Comparison of ENCODE assay signal across 1 cellular context in the genomic region with DNA sequence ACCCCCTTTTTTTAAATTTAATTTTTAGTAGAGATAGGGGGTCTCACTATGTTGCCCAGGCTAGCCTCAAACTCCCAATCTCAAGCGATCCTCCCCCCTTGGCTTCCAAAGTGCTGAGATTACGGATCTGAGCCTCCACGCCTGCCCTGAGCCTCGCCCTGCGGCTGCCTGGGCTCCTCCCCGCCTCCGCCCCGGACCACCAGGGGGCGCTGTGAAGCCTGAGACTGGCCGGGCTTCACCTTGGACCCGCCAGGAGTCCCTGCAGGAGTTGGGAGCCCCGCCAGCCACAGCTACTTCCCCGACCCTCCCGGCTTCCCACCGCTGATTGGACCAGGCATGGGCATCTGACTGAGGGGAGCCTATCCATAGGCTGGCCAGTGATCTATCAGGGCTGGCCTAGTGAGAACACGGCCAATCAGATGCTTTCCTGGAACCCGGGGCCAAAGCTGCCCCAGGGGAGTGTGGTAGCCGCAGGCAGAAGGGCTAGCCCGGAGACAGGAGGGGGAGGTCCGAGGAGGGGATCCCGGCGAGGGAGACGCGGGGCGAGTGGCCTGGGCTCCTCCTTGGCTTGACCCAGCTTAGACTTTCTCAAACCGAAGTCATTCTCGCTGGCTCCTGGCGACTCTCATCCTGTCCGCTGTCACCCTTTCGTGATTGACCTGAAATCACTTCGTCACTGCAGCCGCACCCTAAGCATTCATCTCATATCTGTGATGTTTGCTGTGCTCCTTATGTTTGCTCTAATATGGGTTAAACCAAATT.
TF ChIP-seq lines count a peak whose summit lies in the region.

No MANE protein-coding gene starts in this region.

TF ChIP-seq in HepG2, 621 proteins besides CTCF, POLR2A, EP300 and RAD21 (continued from another document):
- TF ChIP-seq TSC22D2 (CRISPR knock-in tag; IDR thresholded peaks at IDR 0.05; ENCODE audit: borderline replicate concordance) (peak; percentile 79; the same call in 1 of the 2 replicates), HNRNPUL1 (IDR thresholded peaks at IDR 0.05; ENCODE audit: low read depth, low read length) (no peak), NFYC (CRISPR knock-in tag; IDR thresholded peaks at IDR 0.05) (peak; percentile 98), ZNF3 (CRISPR knock-in tag; IDR thresholded peaks at IDR 0.05) (no peak), CAMTA2 (CRISPR knock-in tag; IDR thresholded peaks at IDR 0.05; ENCODE audit: borderline replicate concordance) (0 out of 2 replicates have a peak, but pooled peaks have one; percentile 33), ZNF670 (CRISPR knock-in tag; IDR thresholded peaks at IDR 0.05; ENCODE audit: borderline replicate concordance) (peak; percentile 46; the same call in 1 of the 2 replicates), GATAD1 (CRISPR knock-in tag; IDR thresholded peaks at IDR 0.05) (peak; percentile 72), NR2F1 (CRISPR knock-in tag; IDR thresholded peaks at IDR 0.05) (no peak; a peak in 1 of 4 replicates), ATF1 (CRISPR knock-in tag; IDR thresholded peaks at IDR 0.05) (no peak), PHF20 (CRISPR knock-in tag; IDR thresholded peaks at IDR 0.05) (peak; percentile 56), MED1 (CRISPR knock-in tag; IDR thresholded peaks at IDR 0.05) (peak; percentile 65), ZNF333 (CRISPR knock-in tag; IDR thresholded peaks at IDR 0.05; ENCODE audit: borderline replicate concordance) (peak; percentile 78; the same call in 1 of the 2 replicates), ZKSCAN5 (CRISPR knock-in tag; IDR thresholded peaks at IDR 0.05) (no peak), RBFOX2 (IDR thresholded peaks at IDR 0.05; ENCODE audit: low read depth, low read length) (peak; percentile 68), ZNF546 (CRISPR knock-in tag; conservative IDR thresholded peaks at IDR 0.05) (no peak), MTF2 (CRISPR knock-in tag; IDR thresholded peaks at IDR 0.05; ENCODE audit: borderline replicate concordance) (no peak), NFIB (CRISPR knock-in tag; IDR thresholded peaks at IDR 0.05; ENCODE audit: borderline replicate concordance) (no peak), ZNF10 (CRISPR knock-in tag; IDR thresholded peaks at IDR 0.05; ENCODE audit: borderline replicate concordance, low read depth) (no peak), RFX3 (CRISPR knock-in tag; IDR thresholded peaks at IDR 0.05) (no peak), NFATC3 (CRISPR knock-in tag; IDR thresholded peaks at IDR 0.05) (no peak), GATAD2A (CRISPR knock-in tag; IDR thresholded peaks at IDR 0.05) (peak; percentile 73), TOE1 (CRISPR knock-in tag; IDR thresholded peaks at IDR 0.05) (no peak), ZNF572 (CRISPR knock-in tag; IDR thresholded peaks at IDR 0.05) (0 out of 2 replicates have a peak, but pooled peaks have one; percentile 51), KDM1A (CRISPR knock-in tag; IDR thresholded peaks at IDR 0.05) (peak; percentile 34; the same call in 1 of the 2 replicates), RFX1 (IDR thresholded peaks at IDR 0.05) (no peak)
- TF ChIP-seq, protein P1, sequence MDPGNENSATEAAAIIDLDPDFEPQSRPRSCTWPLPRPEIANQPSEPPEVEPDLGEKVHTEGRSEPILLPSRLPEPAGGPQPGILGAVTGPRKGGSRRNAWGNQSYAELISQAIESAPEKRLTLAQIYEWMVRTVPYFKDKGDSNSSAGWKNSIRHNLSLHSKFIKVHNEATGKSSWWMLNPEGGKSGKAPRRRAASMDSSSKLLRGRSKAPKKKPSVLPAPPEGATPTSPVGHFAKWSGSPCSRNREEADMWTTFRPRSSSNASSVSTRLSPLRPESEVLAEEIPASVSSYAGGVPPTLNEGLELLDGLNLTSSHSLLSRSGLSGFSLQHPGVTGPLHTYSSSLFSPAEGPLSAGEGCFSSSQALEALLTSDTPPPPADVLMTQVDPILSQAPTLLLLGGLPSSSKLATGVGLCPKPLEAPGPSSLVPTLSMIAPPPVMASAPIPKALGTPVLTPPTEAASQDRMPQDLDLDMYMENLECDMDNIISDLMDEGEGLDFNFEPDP (CRISPR knock-in tag; conservative IDR thresholded peaks at IDR 0.05) = no peak
- TF ChIP-seq, protein P2, sequence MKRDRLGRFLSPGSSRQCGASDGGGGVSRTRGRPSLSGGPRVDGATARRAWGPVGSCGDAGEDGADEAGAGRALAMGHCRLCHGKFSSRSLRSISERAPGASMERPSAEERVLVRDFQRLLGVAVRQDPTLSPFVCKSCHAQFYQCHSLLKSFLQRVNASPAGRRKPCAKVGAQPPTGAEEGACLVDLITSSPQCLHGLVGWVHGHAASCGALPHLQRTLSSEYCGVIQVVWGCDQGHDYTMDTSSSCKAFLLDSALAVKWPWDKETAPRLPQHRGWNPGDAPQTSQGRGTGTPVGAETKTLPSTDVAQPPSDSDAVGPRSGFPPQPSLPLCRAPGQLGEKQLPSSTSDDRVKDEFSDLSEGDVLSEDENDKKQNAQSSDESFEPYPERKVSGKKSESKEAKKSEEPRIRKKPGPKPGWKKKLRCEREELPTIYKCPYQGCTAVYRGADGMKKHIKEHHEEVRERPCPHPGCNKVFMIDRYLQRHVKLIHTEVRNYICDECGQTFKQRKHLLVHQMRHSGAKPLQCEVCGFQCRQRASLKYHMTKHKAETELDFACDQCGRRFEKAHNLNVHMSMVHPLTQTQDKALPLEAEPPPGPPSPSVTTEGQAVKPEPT (CRISPR knock-in tag; IDR thresholded peaks at IDR 0.05; ENCODE audit: low read depth) = 0 out of 2 replicates have a peak, but pooled peaks have one; percentile 33
- TF ChIP-seq, protein P3, sequence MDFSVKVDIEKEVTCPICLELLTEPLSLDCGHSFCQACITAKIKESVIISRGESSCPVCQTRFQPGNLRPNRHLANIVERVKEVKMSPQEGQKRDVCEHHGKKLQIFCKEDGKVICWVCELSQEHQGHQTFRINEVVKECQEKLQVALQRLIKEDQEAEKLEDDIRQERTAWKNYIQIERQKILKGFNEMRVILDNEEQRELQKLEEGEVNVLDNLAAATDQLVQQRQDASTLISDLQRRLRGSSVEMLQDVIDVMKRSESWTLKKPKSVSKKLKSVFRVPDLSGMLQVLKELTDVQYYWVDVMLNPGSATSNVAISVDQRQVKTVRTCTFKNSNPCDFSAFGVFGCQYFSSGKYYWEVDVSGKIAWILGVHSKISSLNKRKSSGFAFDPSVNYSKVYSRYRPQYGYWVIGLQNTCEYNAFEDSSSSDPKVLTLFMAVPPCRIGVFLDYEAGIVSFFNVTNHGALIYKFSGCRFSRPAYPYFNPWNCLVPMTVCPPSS (IDR thresholded peaks at IDR 0.05) = no peak
- TF ChIP-seq, protein P4, sequence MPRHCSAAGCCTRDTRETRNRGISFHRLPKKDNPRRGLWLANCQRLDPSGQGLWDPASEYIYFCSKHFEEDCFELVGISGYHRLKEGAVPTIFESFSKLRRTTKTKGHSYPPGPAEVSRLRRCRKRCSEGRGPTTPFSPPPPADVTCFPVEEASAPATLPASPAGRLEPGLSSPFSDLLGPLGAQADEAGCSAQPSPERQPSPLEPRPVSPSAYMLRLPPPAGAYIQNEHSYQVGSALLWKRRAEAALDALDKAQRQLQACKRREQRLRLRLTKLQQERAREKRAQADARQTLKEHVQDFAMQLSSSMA (CRISPR knock-in tag; IDR thresholded peaks at IDR 0.05) = no peak
- TF ChIP-seq, protein P5, sequence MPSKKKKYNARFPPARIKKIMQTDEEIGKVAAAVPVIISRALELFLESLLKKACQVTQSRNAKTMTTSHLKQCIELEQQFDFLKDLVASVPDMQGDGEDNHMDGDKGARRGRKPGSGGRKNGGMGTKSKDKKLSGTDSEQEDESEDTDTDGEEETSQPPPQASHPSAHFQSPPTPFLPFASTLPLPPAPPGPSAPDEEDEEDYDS (CRISPR knock-in tag; IDR thresholded peaks at IDR 0.05) = peak; percentile 88
- TF ChIP-seq, protein P6, sequence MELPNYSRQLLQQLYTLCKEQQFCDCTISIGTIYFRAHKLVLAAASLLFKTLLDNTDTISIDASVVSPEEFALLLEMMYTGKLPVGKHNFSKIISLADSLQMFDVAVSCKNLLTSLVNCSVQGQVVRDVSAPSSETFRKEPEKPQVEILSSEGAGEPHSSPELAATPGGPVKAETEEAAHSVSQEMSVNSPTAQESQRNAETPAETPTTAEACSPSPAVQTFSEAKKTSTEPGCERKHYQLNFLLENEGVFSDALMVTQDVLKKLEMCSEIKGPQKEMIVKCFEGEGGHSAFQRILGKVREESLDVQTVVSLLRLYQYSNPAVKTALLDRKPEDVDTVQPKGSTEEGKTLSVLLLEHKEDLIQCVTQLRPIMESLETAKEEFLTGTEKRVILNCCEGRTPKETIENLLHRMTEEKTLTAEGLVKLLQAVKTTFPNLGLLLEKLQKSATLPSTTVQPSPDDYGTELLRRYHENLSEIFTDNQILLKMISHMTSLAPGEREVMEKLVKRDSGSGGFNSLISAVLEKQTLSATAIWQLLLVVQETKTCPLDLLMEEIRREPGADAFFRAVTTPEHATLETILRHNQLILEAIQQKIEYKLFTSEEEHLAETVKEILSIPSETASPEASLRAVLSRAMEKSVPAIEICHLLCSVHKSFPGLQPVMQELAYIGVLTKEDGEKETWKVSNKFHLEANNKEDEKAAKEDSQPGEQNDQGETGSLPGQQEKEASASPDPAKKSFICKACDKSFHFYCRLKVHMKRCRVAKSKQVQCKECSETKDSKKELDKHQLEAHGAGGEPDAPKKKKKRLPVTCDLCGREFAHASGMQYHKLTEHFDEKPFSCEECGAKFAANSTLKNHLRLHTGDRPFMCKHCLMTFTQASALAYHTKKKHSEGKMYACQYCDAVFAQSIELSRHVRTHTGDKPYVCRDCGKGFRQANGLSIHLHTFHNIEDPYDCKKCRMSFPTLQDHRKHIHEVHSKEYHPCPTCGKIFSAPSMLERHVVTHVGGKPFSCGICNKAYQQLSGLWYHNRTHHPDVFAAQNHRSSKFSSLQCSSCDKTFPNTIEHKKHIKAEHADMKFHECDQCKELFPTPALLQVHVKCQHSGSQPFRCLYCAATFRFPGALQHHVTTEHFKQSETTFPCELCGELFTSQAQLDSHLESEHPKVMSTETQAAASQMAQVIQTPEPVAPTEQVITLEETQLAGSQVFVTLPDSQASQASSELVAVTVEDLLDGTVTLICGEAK (IDR thresholded peaks at IDR 0.05) = no peak
- TF ChIP-seq, protein P6 (CRISPR knock-in tag; IDR thresholded peaks at IDR 0.05) = no peak
- TF ChIP-seq, protein P7, sequence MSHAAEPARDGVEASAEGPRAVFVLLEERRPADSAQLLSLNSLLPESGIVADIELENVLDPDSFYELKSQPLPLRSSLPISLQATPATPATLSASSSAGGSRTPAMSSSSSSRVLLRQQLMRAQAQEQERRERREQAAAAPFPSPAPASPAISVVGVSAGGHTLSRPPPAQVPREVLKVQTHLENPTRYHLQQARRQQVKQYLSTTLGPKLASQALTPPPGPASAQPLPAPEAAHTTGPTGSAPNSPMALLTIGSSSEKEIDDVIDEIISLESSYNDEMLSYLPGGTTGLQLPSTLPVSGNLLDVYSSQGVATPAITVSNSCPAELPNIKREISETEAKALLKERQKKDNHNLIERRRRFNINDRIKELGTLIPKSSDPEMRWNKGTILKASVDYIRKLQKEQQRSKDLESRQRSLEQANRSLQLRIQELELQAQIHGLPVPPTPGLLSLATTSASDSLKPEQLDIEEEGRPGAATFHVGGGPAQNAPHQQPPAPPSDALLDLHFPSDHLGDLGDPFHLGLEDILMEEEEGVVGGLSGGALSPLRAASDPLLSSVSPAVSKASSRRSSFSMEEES (CRISPR knock-in tag; IDR thresholded peaks at IDR 0.05) = peak; percentile 42; the same call in 1 of the 2 replicates
